ENCODE assay signal across 9 cellular contexts in genomic region chr11:133078591-133079179, GRCh38.
DNase-seq lines count a peak whose midpoint lies in the region; ATAC-seq and TF ChIP-seq lines count a peak whose summit lies in the region.
"Had no signal": no experiment of that assay in that cellular context is flagged by ENCODE, and none has a peak within 500 bp of the region (broad histone marks: within the 10 kb centered on the region; RNA-seq: fewer than 3 reads in every experiment).

No MANE protein-coding gene starts in this region.

- ATAC-seq in GM18867 (IDR thresholded peaks at IDR 0.05; ENCODE audit: unreplicated experiment) (peak; percentile 59), HG03039 (IDR thresholded peaks at IDR 0.05; ENCODE audit: unreplicated experiment) (no peak), HG02623 (IDR thresholded peaks at IDR 0.05; ENCODE audit: unreplicated experiment) (no peak)

- DNase-seq in COLO668 (lab: John Stamatoyannopoulos, UW; ENCODE audit: unreplicated experiment) (peak; percentile 22), fibroblast of villous mesenchyme (ENCODE audit: low read depth) (peak; percentile 9), pons (ENCODE audit: low spot score) (peak; percentile 44)

- no peak overlapping the region for H3K27ac ChIP-seq in SU-DHL-6 (ENCODE audit: low read depth, low read length)
- H3K27ac ChIP-seq: skin epidermis had no signal

- no peaks in the 10 kb centered on the region for H3K79me2 ChIP-seq in SU-DHL-6 (ENCODE audit: insufficient read depth, low read length)

- H3K4me3 ChIP-seq in SU-DHL-6 (ENCODE audit: insufficient read depth, low read length, poor library complexity, severe bottlenecking) (no peak overlapping the region), fibroblast of villous mesenchyme (ENCODE audit: low read depth, low read length) (no peak overlapping the region)
- H3K4me3 ChIP-seq: skin epidermis had no signal

- no peaks in the 10 kb centered on the region for H3K36me3 ChIP-seq in SU-DHL-6 (ENCODE audit: low read length)

- H3K27me3 ChIP-seq in SU-DHL-6 (ENCODE audit: low read length): no peaks in the 10 kb centered on the region

- TF ChIP-seq CTCF in LNCAP (IDR thresholded peaks at IDR 0.05) (peak; percentile 88), SU-DHL-6 (IDR thresholded peaks at IDR 0.05; ENCODE audit: insufficient read depth, low read length, poor library complexity, severe bottlenecking) (peak; percentile 10), fibroblast of villous mesenchyme (IDR thresholded peaks at IDR 0.05; ENCODE audit: insufficient read depth, low read depth, low read length) (peak; percentile 51)

- H3K9ac ChIP-seq in SU-DHL-6 (ENCODE audit: low read length): no peak overlapping the region

- no peaks in the 10 kb centered on the region for H3K9me3 ChIP-seq in SU-DHL-6 (ENCODE audit: insufficient read depth, low read length)

- no peaks in the 10 kb centered on the region for H3K9me2 ChIP-seq in SU-DHL-6 (replicated peaks; ENCODE audit: insufficient read depth, low read length)

- H2AFZ ChIP-seq in SU-DHL-6 (ENCODE audit: low read depth, low read length, severe bottlenecking): no peak overlapping the region

- H3F3A ChIP-seq in SU-DHL-6 (ENCODE audit: insufficient read depth): no peaks in the 10 kb centered on the region

- no peaks in the 10 kb centered on the region for H4K20me1 ChIP-seq in SU-DHL-6 (ENCODE audit: low read depth, low read length)

- H3K4me2 ChIP-seq in SU-DHL-6 (ENCODE audit: low read depth, low read length, poor library complexity, severe bottlenecking): no peak overlapping the region

Comparison
In these comparisons a context has a peak if more than half of its experiments do, and no peak if none do; other contexts are left out.
1. CTCF ChIP-seq: peak in every context shown above with its lines; median percentile 88 in LNCAP; 51 in fibroblast of villous mesenchyme; 10 in SU-DHL-6.